In genomic region chr11:7493670-7494069, GRCh38 we compare ENCODE assay signal across 23 cellular contexts. TPM values are rescaled to one million over a fixed set of nuclear protein-coding genes. Genes with fewer than 3 reads are reported as not detected.
A peak's percentile ranks its signal among the peaks of the same experiment; 100 is the strongest.
DNase-seq lines count a peak whose midpoint lies in the region; ATAC-seq, FAIRE-seq and TF ChIP-seq lines count a peak whose summit lies in the region.
"Had no signal": no experiment of that assay in that cellular context is flagged by ENCODE, and none has a peak within 500 bp of the region (broad histone marks: within the 10 kb centered on the region; RNA-seq: fewer than 3 reads in every experiment).

No MANE protein-coding gene starts in this region.

- peaks cover 11% of the 10 kb centered on the region for H3K36me3 Mint-ChIP-seq in stimulated activated memory B cell treated with anti-CD40 and anti-IgM and Interleukin-4, amounts not matched to agents 10 μg/mL and 1 μg/mL and 100 μg/mL, for 72 hours
- H3K36me3 Mint-ChIP-seq: CD4-positive, alpha-beta memory T cell had no signal

- no peak for TF ChIP-seq RAD21 in HepG2 (CRISPR knock-in tag; IDR thresholded peaks at IDR 0.05)
- TF ChIP-seq RAD21 in K562 (CRISPR knock-in tag; conservative IDR thresholded peaks at IDR 0.05 in 1 of 2, IDR thresholded peaks at IDR 0.05 in 1 of 2): no peak

- FAIRE-seq in HepG2 (lab: Jason Lieb, UNC) (no peak), K562 (lab: Jason Lieb, UNC) (no peak)
- FAIRE-seq: A549, H54 had no signal

- CTCF ChIA-PET in HepG2 (lab: Yijun Ruan, JAX; ENCODE audit: low intra/inter-chr PET ratio, low total read pairs) (no interaction called here), K562 (lab: Yijun Ruan, JAX; ENCODE audit: low intra/inter-chr PET ratio) (no interaction called here)

- BruUV-seq in HepG2 (replicated peaks; lab: Mats Ljungman, UMichigan) (no TSS peak), K562 (replicated peaks; lab: Mats Ljungman, UMichigan) (no TSS peak)

- no peak overlapping the region for H3K4me3 Mint-ChIP-seq in stimulated activated memory B cell treated with anti-CD40 and anti-IgM and Interleukin-4, amounts not matched to agents 10 μg/mL and 1 μg/mL and 100 μg/mL, for 72 hours
- H3K4me3 Mint-ChIP-seq: CD4-positive, alpha-beta memory T cell; HFFc6 had no signal

- H3K4me2 ChIP-seq in HepG2 (ENCODE audit: low read depth, low read length) (no peak overlapping the region), K562 (ENCODE audit: insufficient read depth, low read length) (no peak overlapping the region)
- H3K4me2 ChIP-seq: A549 had no signal

- H3K4me1 ChIP-seq in HepG2 (ENCODE audit: insufficient read depth, low read length) (peaks cover 16% of the 10 kb centered on the region), right lobe of liver (no peaks in the 10 kb centered on the region), K562 (replicated peaks in 1 of 2; ENCODE audit: control insufficient read depth in 2 of 2, insufficient read depth in 2 of 2, low read length in 2 of 2) (peaks cover 0 to 3% of the 10 kb centered on the region in 2 experiments; a peak in 2 of 5 replicates), mucosa of descending colon (ENCODE audit: low read depth) (no peaks in the 10 kb centered on the region)

- H3K9me3 Mint-ChIP-seq in stimulated activated memory B cell treated with anti-CD40 and anti-IgM and Interleukin-4, amounts not matched to agents 10 μg/mL and 1 μg/mL and 100 μg/mL, for 72 hours: no peaks in the 10 kb centered on the region
- H3K9me3 Mint-ChIP-seq: CD4-positive, alpha-beta memory T cell; HFFc6 had no signal

- peak overlapping the region; percentile 92 for H3K27ac Mint-ChIP-seq in stimulated activated memory B cell treated with anti-CD40 and anti-IgM and Interleukin-4, amounts not matched to agents 10 μg/mL and 1 μg/mL and 100 μg/mL, for 72 hours
- H3K27ac Mint-ChIP-seq: CD4-positive, alpha-beta memory T cell; HFFc6 had no signal

- DNase-seq in HepG2 (ENCODE audit: low spot score) (no peak), right lobe of liver (no peak), K562 (ENCODE audit: extremely low read depth in 1 of 4, low spot score in 3 of 4) (no peak), NCI-H2171 treated with DMSO at 0.1 percent for 48 hours (lab: John Stamatoyannopoulos, UW) (no peak), mucosa of descending colon (no peak)
- DNase-seq: 8988T; ACHN; AML-193; C1 segment of cervical spinal cord; Calu3; CD4-positive, alpha-beta memory T cell; COR-L47; DMS53; GF-D8; GOT3; HFFc6 had no signal

- H3K27ac ChIP-seq in HepG2 (ENCODE audit: extremely low read length, insufficient read depth, low read length) (no peak overlapping the region), right lobe of liver (no peak overlapping the region), VCaP (peak overlapping the region; percentile 63), K562 (ENCODE audit: extremely low read depth, low read depth, low read length) (no peak overlapping the region)
- H3K27ac ChIP-seq: A549 had no signal

- H3K9me1 ChIP-seq in K562 (ENCODE audit: control insufficient read depth, insufficient read depth, low read length): no peaks in the 10 kb centered on the region

- H3K36me3 ChIP-seq in HepG2 (replicated peaks in 1 of 2; ENCODE audit: control insufficient read depth in 1 of 2, insufficient read depth in 2 of 2, low read length in 2 of 2): no peaks in the 10 kb centered on the region
- H3K36me3 ChIP-seq in right lobe of liver: no peaks in the 10 kb centered on the region
- no peaks in the 10 kb centered on the region for H3K36me3 ChIP-seq in K562 (ENCODE audit: control insufficient read depth, insufficient read depth, low read length)
- no peaks in the 10 kb centered on the region for H3K36me3 ChIP-seq in mucosa of descending colon (ENCODE audit: low read depth)
- H3K36me3 ChIP-seq: HAP-1 had no signal

- TF ChIP-seq EP300 in HepG2 (IDR thresholded peaks at IDR 0.05; ENCODE audit: low read depth in 2 of 2, low read length in 2 of 2): no peak
- no peak for TF ChIP-seq EP300 in HepG2 (CRISPR knock-in tag; IDR thresholded peaks at IDR 0.05; ENCODE audit: borderline replicate concordance)
- no peak for TF ChIP-seq EP300 in K562 (IDR thresholded peaks at IDR 0.05; ENCODE audit: low read length)

- no peaks in the 10 kb centered on the region for H4K20me1 ChIP-seq in HepG2 (ENCODE audit: insufficient read depth, low read length)
- no peaks in the 10 kb centered on the region; the same call in 1 of the 2 replicates for H4K20me1 ChIP-seq in K562 (replicated peaks; ENCODE audit: control insufficient read depth, insufficient read depth, low read length)

- WGBS in HepG2 (ENCODE audit: low lambda C conversion rate): 50% methylated on average over 2 of the region's 2 CpGs
- WGBS in right lobe of liver (ENCODE audit: insufficient coverage, low coverage, low lambda C conversion rate, missing lambda C conversion rate): 73% methylated on average over 2 of the region's 2 CpGs
- 9% methylated on average over 2 of the region's 2 CpGs for WGBS in K562 (ENCODE audit: insufficient coverage, low coverage, missing lambda C conversion rate)

- ATAC-seq in HepG2: no peak
- ATAC-seq in right lobe of liver: no peak
- ATAC-seq in K562: no peak
- ATAC-seq in stimulated activated memory B cell treated with anti-CD40 and anti-IgM and Interleukin-4, amounts not matched to agents 10 μg/mL and 1 μg/mL and 100 μg/mL, for 72 hours: no peak
- ATAC-seq in mucosa of descending colon: no peak
- no peak for ATAC-seq in HG03159 (IDR thresholded peaks at IDR 0.05; ENCODE audit: unreplicated experiment)
- ATAC-seq: A549 had no signal

- peaks cover 51% of the 10 kb centered on the region for H3K4me1 Mint-ChIP-seq in stimulated activated memory B cell treated with anti-CD40 and anti-IgM and Interleukin-4, amounts not matched to agents 10 μg/mL and 1 μg/mL and 100 μg/mL, for 72 hours
- H3K4me1 Mint-ChIP-seq: CD4-positive, alpha-beta memory T cell had no signal

- H3K9me3 ChIP-seq in HepG2 (ENCODE audit: low read length) (no peaks in the 10 kb centered on the region), right lobe of liver (no peaks in the 10 kb centered on the region), K562 (replicated peaks; ENCODE audit: control insufficient read depth, insufficient read depth, low read depth, low read length) (no peaks in the 10 kb centered on the region), mucosa of descending colon (no peaks in the 10 kb centered on the region)
- H3K9me3 ChIP-seq: A549, HAP-1 had no signal

- intact Hi-C loops in HepG2 (cut with micrococcal nuclease; ENCODE audit: unreplicated experiment) (no loop called here), right lobe of liver (cut with DNase I) (no loop called here), K562 (cut with micrococcal nuclease) (no loop called here), mucosa of descending colon (cut with DNase I, micrococcal nuclease) (no loop called here)

- H3K9ac ChIP-seq in HepG2 (ENCODE audit: insufficient read depth, low read depth, low read length) (no peak overlapping the region), K562 (ENCODE audit: insufficient read depth in 1 of 2, low read depth in 2 of 2, low read length in 2 of 2) (no peak overlapping the region)

- H3K27me3 ChIP-seq in HepG2 (ENCODE audit: control insufficient read depth in 1 of 2, insufficient read depth in 2 of 2, low read length in 2 of 2) (no peaks in the 10 kb centered on the region; a peak in 1 of 5 replicates), right lobe of liver (no peaks in the 10 kb centered on the region), K562 (ENCODE audit: control insufficient read depth in 2 of 2, insufficient read depth in 2 of 2, low read length in 2 of 2) (peaks cover 0 to 6% of the 10 kb centered on the region in 2 experiments; a peak in 2 of 5 replicates)

- H2AFZ ChIP-seq in HepG2 (ENCODE audit: low read length): no peak overlapping the region
- H2AFZ ChIP-seq in K562 (ENCODE audit: low read depth, low read length): no peak overlapping the region

- POLR2A ChIA-PET in HepG2 (lab: Yijun Ruan, JAX): no interaction called here
- POLR2A ChIA-PET in K562 (lab: Yijun Ruan, JAX): no interaction called here

- H3K4me3 ChIP-seq in HepG2 (replicated peaks in 1 of 3; ENCODE audit: insufficient read depth in 1 of 3, low read depth in 2 of 3, low read length in 3 of 3) (no peak overlapping the region), right lobe of liver (no peak overlapping the region), K562 (no peak overlapping the region), mucosa of descending colon (no peak overlapping the region)
- H3K4me3 ChIP-seq: A549, HAP-1 had no signal

- TF ChIP-seq POLR2A in HepG2 (IDR thresholded peaks at IDR 0.05; ENCODE audit: insufficient read depth in 1 of 2, low read depth in 2 of 2, low read length in 2 of 2): no peak
- no peak for TF ChIP-seq POLR2A in right lobe of liver (IDR thresholded peaks at IDR 0.05)
- TF ChIP-seq POLR2A in K562 (conservative IDR thresholded peaks at IDR 0.05): no peak

- no peaks in the 10 kb centered on the region for H3K27me3 Mint-ChIP-seq in stimulated activated memory B cell treated with anti-CD40 and anti-IgM and Interleukin-4, amounts not matched to agents 10 μg/mL and 1 μg/mL and 100 μg/mL, for 72 hours

- TF ChIP-seq CTCF in HepG2 (CRISPR knock-in tag; IDR thresholded peaks at IDR 0.05) (no peak), right lobe of liver (IDR thresholded peaks at IDR 0.05) (no peak), VCaP (conservative IDR thresholded peaks at IDR 0.05) (no peak), K562 (IDR thresholded peaks at IDR 0.05 in 2 of 3, conservative IDR thresholded peaks at IDR 0.05 in 1 of 3; ENCODE audit: insufficient read depth in 2 of 3, low read depth in 1 of 3, low read length in 3 of 3) (no peak), mucosa of descending colon (IDR thresholded peaks at IDR 0.05) (no peak)

- H3K79me2 ChIP-seq in HepG2 (ENCODE audit: insufficient read depth, low read length) (no peaks in the 10 kb centered on the region), K562 (ENCODE audit: control insufficient read depth, insufficient read depth, low read length) (no peaks in the 10 kb centered on the region)

- in situ Hi-C loops in HepG2 (cut with HindIII; ENCODE audit: extremely low pct_ligation_motif_present, low pct_unique_long_range_greater_than_20kb) (no loop called here), K562 (cut with MboI) (no loop called here)

RNA-seq across cellular contexts. Expression of gene OLFML1, which starts 8.4 kb away (rescaled TPM):
- total RNA-seq in HepG2 (2016; rRNA removed; fragmentation: Illumina TruSeq; extraction: Trizol) (0.69 and 0.89 TPM in 2 replicates), right lobe of liver (1 to 10 TPM; 2.2 to 5.5 (median 3.0) TPM), K562 (2014; rRNA removed) (not detected in 2 replicates), K562 (2014; rRNA removed; fragmentation: Illumina TruSeq; extraction: Trizol) (not detected in 2 replicates), K562 (2015; rRNA removed; fragmentation: Illumina TruSeq; extraction: Trizol) (not detected in 2 replicates), K562 (2021) (not detected in 2 replicates), mucosa of descending colon (10 to 100 TPM in 1 of 3 donors, 1 to 10 TPM in 2; 2.1 to 11.2 (median 5.2) TPM)
- 0.35 and 0.40 TPM in 2 replicates for total RNA-seq in HepG2 (2016; cell fraction: cytosol; rRNA removed; fragmentation: Illumina TruSeq; extraction: Trizol; ENCODE audit: low read depth)
- total RNA-seq in HepG2 (2016; cell fraction: insoluble cytoplasmic fraction; rRNA removed; fragmentation: Illumina TruSeq; extraction: Trizol): 0.82 and 0.86 TPM in 2 replicates
- total RNA-seq in HepG2 (2016; cell fraction: membrane; rRNA removed; fragmentation: Illumina TruSeq; extraction: Trizol): 0.34 and 0.40 TPM in 2 replicates
- 1.2 and 1.8 TPM in 2 replicates for total RNA-seq in HepG2 (2016; cell fraction: nucleus; rRNA removed; fragmentation: Illumina TruSeq; extraction: Trizol)
- polyA plus RNA-seq in HepG2 (2011; rRNA removed) (0.71 and 0.90 TPM in 2 replicates), K562 (2011; rRNA removed) (not detected in 2 replicates), K562 (2014; fragmentation: Illumina TruSeq; extraction: Trizol) (not detected in 2 replicates), K562 (2014; fragmentation: Nextera tagmentation; extraction: Ambion mirVana) (not detected), K562 (2014; rRNA removed) (not detected in 2 replicates)
- 0.81 and 0.97 TPM in 2 replicates for polyA plus RNA-seq in HepG2 (2011; cell fraction: cytosol; rRNA removed)
- polyA plus RNA-seq in HepG2 (2011; cell fraction: nucleus; rRNA removed): 0.11 and 0.23 TPM in 2 replicates
- polyA plus RNA-seq in HepG2 (2012): 0.67 and 2.1 TPM in 2 replicates
- polyA plus RNA-seq in HepG2 (2016; cell fraction: cytosol; fragmentation: Illumina TruSeq; extraction: Trizol; ENCODE audit: low read depth): 0.12 and 0.19 TPM in 2 replicates
- 1.1 and 1.3 TPM in 2 replicates for polyA plus RNA-seq in HepG2 (2016; cell fraction: insoluble cytoplasmic fraction; fragmentation: Illumina TruSeq; extraction: Trizol; ENCODE audit: low read depth)
- polyA plus RNA-seq in HepG2 (2016; cell fraction: membrane; fragmentation: Illumina TruSeq; extraction: Trizol; ENCODE audit: low read depth): 0.26 and 0.30 TPM in 2 replicates
- 1.5 and 2.6 TPM in 2 replicates for polyA plus RNA-seq in HepG2 (2016; cell fraction: nucleus; fragmentation: Illumina TruSeq; extraction: Trizol; ENCODE audit: insufficient read depth, low read depth)
- polyA minus RNA-seq in HepG2 (2011; rRNA and poly(A)+ RNA removed; ENCODE audit: low replicate concordance): 1.1 and 4.7 TPM in 2 replicates
- polyA minus RNA-seq in HepG2 (2011; cell fraction: cytosol; rRNA and poly(A)+ RNA removed): 0.30 and 0.88 TPM in 2 replicates
- 0.64 and 0.75 TPM in 2 replicates for polyA minus RNA-seq in HepG2 (2011; cell fraction: nucleus; rRNA and poly(A)+ RNA removed)
- not detected in 2 replicates for total RNA-seq in K562 (2011; cell fraction: chromatin; rRNA removed; ENCODE audit: low replicate concordance)
- not detected in 2 replicates for total RNA-seq in K562 (2011; cell fraction: nucleolus; rRNA removed)
- total RNA-seq in K562 (2011; cell fraction: nucleoplasm; rRNA removed): not detected in 2 replicates
- not detected in 2 replicates for polyA plus RNA-seq in K562 (2011; cell fraction: cytosol; rRNA removed)
- not detected in 2 replicates for polyA plus RNA-seq in K562 (2011; cell fraction: nucleus; rRNA removed)
- polyA plus RNA-seq in K562 (2012): 0.03 TPM in 1 of 2 replicates, not detected in the other
- not detected in 2 replicates for polyA minus RNA-seq in K562 (2011; rRNA and poly(A)+ RNA removed)
- not detected in 2 replicates for polyA minus RNA-seq in K562 (2011; cell fraction: cytosol; rRNA and poly(A)+ RNA removed)
- polyA minus RNA-seq in K562 (2011; cell fraction: nucleus; rRNA and poly(A)+ RNA removed): not detected in 2 replicates
- total RNA-seq: Calu3; CD4-positive, alpha-beta memory T cell; Daoy had no signal
- polyA plus RNA-seq: A549; CD4-positive, alpha-beta memory T cell had no signal

RNA-seq across cellular contexts. Expression of gene PPFIBP2, which starts 20.1 kb away (rescaled TPM):
- total RNA-seq in HepG2 (2016; rRNA removed; fragmentation: Illumina TruSeq; extraction: Trizol): 15.0 and 15.8 TPM in 2 replicates
- 10.1 and 10.8 TPM in 2 replicates for total RNA-seq in HepG2 (2016; cell fraction: cytosol; rRNA removed; fragmentation: Illumina TruSeq; extraction: Trizol; ENCODE audit: low read depth)
- total RNA-seq in HepG2 (2016; cell fraction: insoluble cytoplasmic fraction; rRNA removed; fragmentation: Illumina TruSeq; extraction: Trizol): 15.1 and 19.3 TPM in 2 replicates
- 9.3 and 12.0 TPM in 2 replicates for total RNA-seq in HepG2 (2016; cell fraction: membrane; rRNA removed; fragmentation: Illumina TruSeq; extraction: Trizol)
- total RNA-seq in HepG2 (2016; cell fraction: nucleus; rRNA removed; fragmentation: Illumina TruSeq; extraction: Trizol): 22.7 and 24.0 TPM in 2 replicates
- 41.6 and 52.5 TPM in 2 replicates for polyA plus RNA-seq in HepG2 (2011; rRNA removed)
- polyA plus RNA-seq in HepG2 (2011; cell fraction: cytosol; rRNA removed): 21.9 and 27.8 TPM in 2 replicates
- 94.0 and 96.1 TPM in 2 replicates for polyA plus RNA-seq in HepG2 (2011; cell fraction: nucleus; rRNA removed)
- 27.5 and 36.7 TPM in 2 replicates for polyA plus RNA-seq in HepG2 (2012)
- 2.4 and 2.9 TPM in 2 replicates for polyA plus RNA-seq in HepG2 (2016; cell fraction: cytosol; fragmentation: Illumina TruSeq; extraction: Trizol; ENCODE audit: low read depth)
- polyA plus RNA-seq in HepG2 (2016; cell fraction: insoluble cytoplasmic fraction; fragmentation: Illumina TruSeq; extraction: Trizol; ENCODE audit: low read depth): 9.9 and 13.6 TPM in 2 replicates
- polyA plus RNA-seq in HepG2 (2016; cell fraction: membrane; fragmentation: Illumina TruSeq; extraction: Trizol; ENCODE audit: low read depth): 4.7 and 5.9 TPM in 2 replicates
- polyA plus RNA-seq in HepG2 (2016; cell fraction: nucleus; fragmentation: Illumina TruSeq; extraction: Trizol; ENCODE audit: insufficient read depth, low read depth): 17.2 and 18.8 TPM in 2 replicates
- 32.4 and 88.1 TPM in 2 replicates for polyA minus RNA-seq in HepG2 (2011; rRNA and poly(A)+ RNA removed; ENCODE audit: low replicate concordance)
- polyA minus RNA-seq in HepG2 (2011; cell fraction: cytosol; rRNA and poly(A)+ RNA removed): 34.5 and 36.9 TPM in 2 replicates
- 174 and 179 TPM in 2 replicates for polyA minus RNA-seq in HepG2 (2011; cell fraction: nucleus; rRNA and poly(A)+ RNA removed)
- 10 to 100 TPM; 25.5 to 69.3 (median 46.6) TPM for total RNA-seq in right lobe of liver
- 4.6 and 6.7 TPM in 2 replicates for total RNA-seq in K562 (2011; cell fraction: chromatin; rRNA removed; ENCODE audit: low replicate concordance)
- 3.5 and 4.5 TPM in 2 replicates for total RNA-seq in K562 (2011; cell fraction: nucleolus; rRNA removed)
- total RNA-seq in K562 (2011; cell fraction: nucleoplasm; rRNA removed): 2.8 and 2.9 TPM in 2 replicates
- total RNA-seq in K562 (2014; rRNA removed): 0.68 and 2.1 TPM in 2 replicates
- 1.3 and 1.9 TPM in 2 replicates for total RNA-seq in K562 (2014; rRNA removed; fragmentation: Illumina TruSeq; extraction: Trizol)
- total RNA-seq in K562 (2015; rRNA removed; fragmentation: Illumina TruSeq; extraction: Trizol): 2.7 TPM in 2 replicates
- total RNA-seq in K562 (2021): 1.2 and 2.4 TPM in 2 replicates
- polyA plus RNA-seq in K562 (2011; rRNA removed): 0.79 and 2.4 TPM in 2 replicates
- 1.1 and 2.1 TPM in 2 replicates for polyA plus RNA-seq in K562 (2011; cell fraction: cytosol; rRNA removed)
- 3.7 and 9.6 TPM in 2 replicates for polyA plus RNA-seq in K562 (2011; cell fraction: nucleus; rRNA removed)
- polyA plus RNA-seq in K562 (2012): 2.4 and 4.9 TPM in 2 replicates
- polyA plus RNA-seq in K562 (2014; fragmentation: Illumina TruSeq; extraction: Trizol): 1.5 and 3.4 TPM in 2 replicates
- 1 to 10 TPM in 1 of 2 experiments, under 1 TPM in 1; 0.18 to 1.1 TPM for polyA plus RNA-seq in K562 (2014; fragmentation: Nextera tagmentation; extraction: Ambion mirVana)
- polyA plus RNA-seq in K562 (2014; rRNA removed): 1.1 and 2.6 TPM in 2 replicates
- polyA minus RNA-seq in K562 (2011; rRNA and poly(A)+ RNA removed): 2.0 and 4.4 TPM in 2 replicates
- polyA minus RNA-seq in K562 (2011; cell fraction: cytosol; rRNA and poly(A)+ RNA removed): 1.7 TPM in 1 of 2 replicates, not detected in the other
- polyA minus RNA-seq in K562 (2011; cell fraction: nucleus; rRNA and poly(A)+ RNA removed): 3.0 and 5.3 TPM in 2 replicates
- 10 to 100 TPM; 40.1 to 83.5 (median 69.2) TPM for total RNA-seq in mucosa of descending colon

Comparison
In these comparisons a context has a peak if more than half of its experiments do, and no peak if none do; other contexts are left out.
1. Of the 241 proteins assayed by ChIP-seq in both HepG2 and K562: peak only in HepG2: none; only in K562: NFIC; in both: none; in neither: 240.